ENCODE assay signal across 8 cellular contexts in genomic region chr22:37243402-37244113, GRCh38. TPM values are rescaled to one million over a fixed set of nuclear protein-coding genes. Genes with fewer than 3 reads are reported as not detected.
A peak's percentile ranks its signal among the peaks of the same experiment; 100 is the strongest.
DNase-seq lines count a peak whose midpoint lies in the region; ATAC-seq, FAIRE-seq and TF ChIP-seq lines count a peak whose summit lies in the region.

No MANE protein-coding gene starts in this region.

- H3K27ac ChIP-seq in heart left ventricle (peak overlapping the region in 3 of 12 donors; percentile 14 to 90 (median 30)), RWPE2 (ENCODE audit: poor library complexity, severe bottlenecking) (peak overlapping the region; percentile 66), foreskin keratinocyte (no peak overlapping the region), tibial artery (no peak overlapping the region)

- peaks cover 0 to 18% (median 0%) of the 10 kb centered on the region in 9 donors for H3K36me3 ChIP-seq in heart left ventricle
- peaks cover 30% of the 10 kb centered on the region for H3K36me3 ChIP-seq in RWPE2 (ENCODE audit: low read depth)
- H3K36me3 ChIP-seq in tibial artery: no peaks in the 10 kb centered on the region

- TF ChIP-seq POLR2A in heart left ventricle (IDR thresholded peaks at IDR 0.05): no peak

- 31 to 61% (median 43%) methylated on average over 9 to 12 of the region's 12 CpGs for WGBS in heart left ventricle, 4 donors

- intact Hi-C loops in heart left ventricle (cut with DNase I): no loop called here
- intact Hi-C loops in cardiac septum (cut with DNase I): no loop called here
- intact Hi-C loops in tibial artery (cut with DNase I; ENCODE audit: low total_unique reads): no loop called here

- H3K27me3 ChIP-seq in heart left ventricle (peaks cover 0 to 67% (median 36%) of the 10 kb centered on the region in 9 donors), RWPE2 (ENCODE audit: insufficient read depth, poor library complexity, severe bottlenecking) (no peaks in the 10 kb centered on the region), foreskin keratinocyte (no peaks in the 10 kb centered on the region), tibial artery (peaks cover 0 to 70% of the 10 kb centered on the region in 2 donors)

- TF ChIP-seq CTCF in heart left ventricle (IDR thresholded peaks at IDR 0.05) (no peak), RWPE2 (IDR thresholded peaks at IDR 0.05; ENCODE audit: poor library complexity, severe bottlenecking) (no peak), foreskin keratinocyte (conservative IDR thresholded peaks at IDR 0.05) (no peak), tibial artery (IDR thresholded peaks at IDR 0.05) (no peak), D721Med (IDR thresholded peaks at IDR 0.05; ENCODE audit: insufficient read depth, missing control alignments) (no peak)

- H3K4me1 ChIP-seq in heart left ventricle (peaks cover 0 to 64% (median 0%) of the 10 kb centered on the region in 12 donors), RWPE2 (ENCODE audit: insufficient read depth, poor library complexity, severe bottlenecking) (peaks cover 11% of the 10 kb centered on the region), foreskin keratinocyte (peaks cover 14% of the 10 kb centered on the region), tibial artery (no peaks in the 10 kb centered on the region)

- H3K4me3 ChIP-seq in heart left ventricle (peak overlapping the region in 11 of 12 donors; percentile 4 to 77 (median 33)), RWPE2 (ENCODE audit: severe bottlenecking) (peak overlapping the region; percentile 59), tibial artery (peak overlapping the region; percentile 27 to 31)

- H3K9me3 ChIP-seq in heart left ventricle: no peaks in the 10 kb centered on the region
- H3K9me3 ChIP-seq in RWPE2 (ENCODE audit: severe bottlenecking): no peaks in the 10 kb centered on the region
- H3K9me3 ChIP-seq in tibial artery: no peaks in the 10 kb centered on the region

- DNase-seq in heart left ventricle: no peak
- DNase-seq in cardiac septum (ENCODE audit: low spot score): no peak
- DNase-seq in RWPE2 (ENCODE audit: low spot score): peak; percentile 40
- DNase-seq in foreskin keratinocyte: no peak
- no peak for DNase-seq in tibial artery
- DNase-seq in D721Med (ENCODE audit: insufficient read length, low spot score): no peak
- no peak for DNase-seq in NCI-H446 (lab: John Stamatoyannopoulos, UW)

- FAIRE-seq in D721Med (lab: Jason Lieb, UNC): no peak

- ATAC-seq in heart left ventricle: peak in 2 of 4 donors; percentile 5 to 8
- ATAC-seq in RWPE2 (ENCODE audit: low read depth): peak; percentile 15; the same call in 2 of the 3 replicates
- peak; percentile 14 for ATAC-seq in foreskin keratinocyte
- ATAC-seq in HG03196 (IDR thresholded peaks at IDR 0.05; ENCODE audit: unreplicated experiment): no peak

RNA-seq across cellular contexts. Expression of gene RAC2, which starts 0.5 kb away (rescaled TPM):
- total RNA-seq in heart left ventricle (10 to 100 TPM in 2 of 9 donors, 1 to 10 TPM in 7; 1.4 to 60.5 (median 3.8) TPM), cardiac septum (5.1 TPM), foreskin keratinocyte (75.9 and 77.0 TPM in 2 replicates)
- polyA plus RNA-seq in heart left ventricle (1 to 10 TPM; 1.3 to 4.6 TPM), foreskin keratinocyte (116 and 117 TPM in 2 replicates)

RNA-seq across cellular contexts. Expression of gene SSTR3, which starts 31.3 kb away (rescaled TPM):
- total RNA-seq in heart left ventricle (under 1 TPM in 1 of 9 donors, not detected in 8; 0.07 TPM), cardiac septum (not detected), foreskin keratinocyte (not detected in 2 replicates)
- polyA plus RNA-seq in heart left ventricle (not detected), foreskin keratinocyte (not detected in 2 replicates)

RNA-seq across cellular contexts. Expression of gene CYTH4, which starts 38.8 kb away (rescaled TPM):
- total RNA-seq in heart left ventricle (10 to 100 TPM in 2 of 9 donors, 1 to 10 TPM in 7; 2.5 to 57.8 (median 4.4) TPM), cardiac septum (8.0 TPM), foreskin keratinocyte (0.04 and 0.17 TPM in 2 replicates)
- polyA plus RNA-seq in heart left ventricle (1 to 10 TPM; 2.4 to 2.5 TPM), foreskin keratinocyte (0.03 TPM in 1 of 2 replicates, not detected in the other)

RNA-seq across cellular contexts. Expression of gene C1QTNF6, which starts 55.5 kb away (rescaled TPM):
- total RNA-seq in heart left ventricle (10 to 100 TPM in 1 of 9 donors, 1 to 10 TPM in 6, under 1 TPM in 2; 0.31 to 11.9 (median 1.4) TPM), cardiac septum (2.8 TPM), foreskin keratinocyte (11.3 and 12.6 TPM in 2 replicates)
- polyA plus RNA-seq in heart left ventricle (1 to 10 TPM in 1 of 2 donors, under 1 TPM in 1; 0.99 to 3.0 TPM), foreskin keratinocyte (14.9 and 17.3 TPM in 2 replicates)
